ENCODE assay signal across 9 cellular contexts in genomic region chr20:38031957-38032356, GRCh38. TPM values are rescaled to one million over a fixed set of nuclear protein-coding genes. Genes with fewer than 3 reads are reported as not detected.
DNase-seq lines count a peak whose midpoint lies in the region; ATAC-seq and TF ChIP-seq lines count a peak whose summit lies in the region.
"Had no signal": no experiment of that assay in that cellular context is flagged by ENCODE, and none has a peak within 500 bp of the region (broad histone marks: within the 10 kb centered on the region; RNA-seq: fewer than 3 reads in every experiment).

No MANE protein-coding gene starts in this region.

- no peaks in the 10 kb centered on the region for H3K36me3 ChIP-seq in CD8-positive, alpha-beta T cell (ENCODE audit: insufficient read depth, low read length)
- H3K36me3 ChIP-seq in HUES6 (ENCODE audit: control insufficient read depth, insufficient read depth, low read length) (peaks cover 20% of the 10 kb centered on the region), ovary (no peaks in the 10 kb centered on the region)
- peaks cover 0 to 7% (median 0%) of the 10 kb centered on the region in 3 experiments for H3K36me3 ChIP-seq in naive thymus-derived CD4-positive, alpha-beta T cell (ENCODE audit: control insufficient read depth in 2 of 3, insufficient read depth in 3 of 3, low read length in 3 of 3)

- no peaks in the 10 kb centered on the region for H3K27me3 ChIP-seq in CD8-positive, alpha-beta T cell (ENCODE audit: insufficient read depth, low read length)
- H3K27me3 ChIP-seq in HUES6 (ENCODE audit: control insufficient read depth, insufficient read depth, low read length) (no peaks in the 10 kb centered on the region), ovary (no peaks in the 10 kb centered on the region)
- H3K27me3 ChIP-seq in naive thymus-derived CD4-positive, alpha-beta T cell (ENCODE audit: control insufficient read depth in 2 of 2, insufficient read depth in 2 of 2, low read length in 2 of 2) = no peaks in the 10 kb centered on the region

- no peaks in the 10 kb centered on the region for H3K27me3 Mint-ChIP-seq in CD8-positive, alpha-beta T cell (ENCODE audit: low read depth)
- no peaks in the 10 kb centered on the region for H3K27me3 Mint-ChIP-seq in activated naive CD8-positive, alpha-beta T cell treated with anti-CD3 and anti-CD28 coated beads, Interleukin-2, amount 10 ng/mL, durations not matched to agents 7 days and 5 days
- H3K27me3 Mint-ChIP-seq in naive thymus-derived CD4-positive, alpha-beta T cell = peaks cover 0 to 4% (median 0%) of the 10 kb centered on the region in 5 donors

- H3K4me3 Mint-ChIP-seq in CD8-positive, alpha-beta T cell = peak overlapping the region; percentile 98
- H3K4me3 Mint-ChIP-seq in activated naive CD8-positive, alpha-beta T cell treated with anti-CD3 and anti-CD28 coated beads, Interleukin-2, amount 10 ng/mL, durations not matched to agents 7 days and 5 days = peak overlapping the region; percentile 98
- H3K4me3 Mint-ChIP-seq in naive thymus-derived CD4-positive, alpha-beta T cell = peak overlapping the region; percentile 92 to 99 (median 96)

- CTCF ChIA-PET in CD8-positive, alpha-beta T cell (lab: Charles Lee) = no interaction called here
- CTCF ChIA-PET in naive thymus-derived CD4-positive, alpha-beta T cell (lab: Charles Lee) = interaction anchor here (0.6 kb wide), 1 partner anchor 705 kb away, joined by 4 read pairs; no protein-coding TSS in a partner anchor

- intact Hi-C loops in CD8-positive, alpha-beta T cell (cut with DNase I, micrococcal nuclease) = loop anchor here (5.0 to 10.0 kb wide), 6 partner anchors 340 to 935 kb away; partner anchors contain the start of genes CTNNBL1 (in 1 of the 2), DHX35 (in 1 of the 2), PPP1R16B (in 1 of the 2) and RALGAPB (in 1 of the 2)
- intact Hi-C loops in naive thymus-derived CD4-positive, alpha-beta T cell (cut with micrococcal nuclease) = loop anchor here (5.0 kb wide), 2 partner anchors 340 to 415 kb away; partner anchors contain the start of gene CTNNBL1 (in 1 of the 2)
- intact Hi-C loops in ovary (cut with DNase I) (no loop called here), left colon (cut with DNase I, micrococcal nuclease) (no loop called here)

- WGBS in ovary, 3 donors = 83 to 91% (median 88%) methylated on average over 3 of the region's 3 CpGs

- H3K9ac ChIP-seq in HUES6 (ENCODE audit: low read length) = no peak overlapping the region

- peak overlapping the region; percentile 94 for H3K4me3 ChIP-seq in CD8-positive, alpha-beta T cell (ENCODE audit: low read depth, low read length)
- peak overlapping the region; percentile 88 for H3K4me3 ChIP-seq in HUES6 (ENCODE audit: low read depth, low read length)
- no peak overlapping the region for H3K4me3 ChIP-seq in naive thymus-derived CD4-positive, alpha-beta T cell (ENCODE audit: low read length)
- H3K4me3 ChIP-seq in ovary = no peak overlapping the region

- H3K36me3 Mint-ChIP-seq in CD8-positive, alpha-beta T cell = peaks cover 30% of the 10 kb centered on the region
- H3K36me3 Mint-ChIP-seq in activated naive CD8-positive, alpha-beta T cell treated with anti-CD3 and anti-CD28 coated beads, Interleukin-2, amount 10 ng/mL, durations not matched to agents 7 days and 5 days = peaks cover 26% of the 10 kb centered on the region
- H3K36me3 Mint-ChIP-seq in naive thymus-derived CD4-positive, alpha-beta T cell = peaks cover 0 to 24% (median 4%) of the 10 kb centered on the region in 5 donors

- no peak for DNase-seq in CD8-positive, alpha-beta T cell
- DNase-seq in activated naive CD8-positive, alpha-beta T cell treated with anti-CD3 and anti-CD28 coated beads, Interleukin-2, amount 10 ng/mL, durations not matched to agents 7 days and 5 days = no peak
- no peak for DNase-seq in naive thymus-derived CD4-positive, alpha-beta T cell
- DNase-seq in ovary = no peak
- DNase-seq in left colon = no peak
- no peak for DNase-seq in NCI-H1092 treated with DMSO at 0.1 percent for 48 hours (lab: John Stamatoyannopoulos, UW)
- DNase-seq: activated CD4-positive, CD25-positive, alpha-beta regulatory T cell treated with anti-CD3 and anti-CD28 coated beads, Interleukin-2, amount 50 U/mL, for 72 hours had no signal

- no peak for ATAC-seq in CD8-positive, alpha-beta T cell
- no peak for ATAC-seq in activated naive CD8-positive, alpha-beta T cell treated with anti-CD3 and anti-CD28 coated beads, Interleukin-2, amount 10 ng/mL, durations not matched to agents 7 days and 5 days (ENCODE audit: low read depth)
- no peak for ATAC-seq in naive thymus-derived CD4-positive, alpha-beta T cell
- ATAC-seq in HG02884 (IDR thresholded peaks at IDR 0.05; ENCODE audit: unreplicated experiment) (no peak), left colon (no peak)

- no peaks in the 10 kb centered on the region for H3K9me3 Mint-ChIP-seq in CD8-positive, alpha-beta T cell
- H3K9me3 Mint-ChIP-seq in activated naive CD8-positive, alpha-beta T cell treated with anti-CD3 and anti-CD28 coated beads, Interleukin-2, amount 10 ng/mL, durations not matched to agents 7 days and 5 days = peaks cover 2% of the 10 kb centered on the region
- H3K9me3 Mint-ChIP-seq in naive thymus-derived CD4-positive, alpha-beta T cell = no peaks in the 10 kb centered on the region

- H3K4me1 ChIP-seq in CD8-positive, alpha-beta T cell (ENCODE audit: insufficient read depth, low read length) = peaks cover 43% of the 10 kb centered on the region
- H3K4me1 ChIP-seq in HUES6 (ENCODE audit: control insufficient read depth, insufficient read depth, low read length) = peaks cover 24% of the 10 kb centered on the region
- peaks cover 33 to 35% of the 10 kb centered on the region in 2 donors for H3K4me1 ChIP-seq in naive thymus-derived CD4-positive, alpha-beta T cell (ENCODE audit: control insufficient read depth in 2 of 2, insufficient read depth in 2 of 2, low read length in 2 of 2)
- H3K4me1 ChIP-seq in ovary (ENCODE audit: insufficient read depth) = peaks cover 15% of the 10 kb centered on the region

- no peak for TF ChIP-seq CTCF in CD8-positive, alpha-beta T cell (IDR thresholded peaks at IDR 0.05)
- no peak for TF ChIP-seq CTCF in ovary (IDR thresholded peaks at IDR 0.05)

- POLR2A ChIA-PET in CD8-positive, alpha-beta T cell (lab: Charles Lee) = no interaction called here
- POLR2A ChIA-PET in activated naive CD8-positive, alpha-beta T cell treated with anti-CD3 and anti-CD28 coated beads, Interleukin-2, amount 10 ng/mL, durations not matched to agents 7 days and 5 days (lab: Charles Lee) = interaction anchor here (0.6 kb wide), 1 partner anchor 235 kb away, joined by 4 read pairs; no protein-coding TSS in a partner anchor
- POLR2A ChIA-PET in naive thymus-derived CD4-positive, alpha-beta T cell (lab: Charles Lee) = interaction anchor here (0.6 kb wide), 1 partner anchor 40 kb away, joined by 3 read pairs; no protein-coding TSS in a partner anchor

- no peaks in the 10 kb centered on the region for H3K9me3 ChIP-seq in CD8-positive, alpha-beta T cell (ENCODE audit: low read length)
- no peaks in the 10 kb centered on the region for H3K9me3 ChIP-seq in HUES6 (ENCODE audit: control insufficient read depth, insufficient read depth, low read depth, low read length)
- no peaks in the 10 kb centered on the region for H3K9me3 ChIP-seq in naive thymus-derived CD4-positive, alpha-beta T cell (ENCODE audit: control insufficient read depth in 2 of 3, low read length in 3 of 3)
- H3K9me3 ChIP-seq in ovary = no peaks in the 10 kb centered on the region

- H3K27ac ChIP-seq in CD8-positive, alpha-beta T cell (ENCODE audit: low read depth, low read length) = no peak overlapping the region
- H3K27ac ChIP-seq in HUES6 (ENCODE audit: low read depth, low read length) (no peak overlapping the region), ovary (no peak overlapping the region)
- no peak overlapping the region for H3K27ac ChIP-seq in naive thymus-derived CD4-positive, alpha-beta T cell (ENCODE audit: low read depth, low read length)

- peak overlapping the region; percentile 98 for H3K27ac Mint-ChIP-seq in CD8-positive, alpha-beta T cell
- peak overlapping the region; percentile 99 for H3K27ac Mint-ChIP-seq in activated naive CD8-positive, alpha-beta T cell treated with anti-CD3 and anti-CD28 coated beads, Interleukin-2, amount 10 ng/mL, durations not matched to agents 7 days and 5 days
- peak overlapping the region; percentile 23 to 100 (median 96) for H3K27ac Mint-ChIP-seq in naive thymus-derived CD4-positive, alpha-beta T cell

- TF ChIP-seq POLR2A in ovary (IDR thresholded peaks at IDR 0.05) = no peak

- no peak for TF ChIP-seq EP300 in ovary (IDR thresholded peaks at IDR 0.05)

- H3K4me1 Mint-ChIP-seq in CD8-positive, alpha-beta T cell (ENCODE audit: low read depth) = peaks cover 68% of the 10 kb centered on the region
- peaks cover 44% of the 10 kb centered on the region for H3K4me1 Mint-ChIP-seq in activated naive CD8-positive, alpha-beta T cell treated with anti-CD3 and anti-CD28 coated beads, Interleukin-2, amount 10 ng/mL, durations not matched to agents 7 days and 5 days
- H3K4me1 Mint-ChIP-seq in naive thymus-derived CD4-positive, alpha-beta T cell = peaks cover 51 to 85% (median 71%) of the 10 kb centered on the region in 7 donors

RNA-seq across cellular contexts. Expression of gene TTI1, which starts 1.3 kb away (rescaled TPM):
- 10 to 100 TPM; 12.6 to 15.7 TPM for total RNA-seq in CD8-positive, alpha-beta T cell
- total RNA-seq in activated naive CD8-positive, alpha-beta T cell treated with anti-CD3 and anti-CD28 coated beads, Interleukin-2, amount 10 ng/mL, durations not matched to agents 7 days and 5 days = 10 to 100 TPM; 28.2 TPM
- total RNA-seq in naive thymus-derived CD4-positive, alpha-beta T cell = 10 to 100 TPM; 15.9 to 29.8 (median 25.3) TPM
- 10 to 100 TPM; 15.0 to 25.0 TPM for polyA plus RNA-seq in naive thymus-derived CD4-positive, alpha-beta T cell
- total RNA-seq in ovary = 10 to 100 TPM; 10.7 to 19.7 (median 16.3) TPM
- polyA plus RNA-seq in ovary = 10 to 100 TPM in 1 of 2 donors, 1 to 10 TPM in 1; 9.3 to 18.8 TPM
- 10 to 100 TPM in 1 of 2 donors, 1 to 10 TPM in 1; 9.6 to 13.6 TPM for total RNA-seq in left colon

RNA-seq across cellular contexts. Expression of gene RPRD1B, which starts 1.6 kb away (rescaled TPM):
- total RNA-seq in CD8-positive, alpha-beta T cell = 10 to 100 TPM; 73.3 to 79.4 TPM
- 10 to 100 TPM; 39.2 to 41.0 TPM for total RNA-seq in activated naive CD8-positive, alpha-beta T cell treated with anti-CD3 and anti-CD28 coated beads, Interleukin-2, amount 10 ng/mL, durations not matched to agents 7 days and 5 days
- total RNA-seq in naive thymus-derived CD4-positive, alpha-beta T cell = 10 to 100 TPM; 43.5 to 49.1 (median 45.5) TPM
- polyA plus RNA-seq in naive thymus-derived CD4-positive, alpha-beta T cell = 1 to 10 TPM; 3.4 to 9.4 TPM
- total RNA-seq in ovary (10 to 100 TPM; 21.8 to 45.3 (median 33.4) TPM), left colon (10 to 100 TPM; 30.8 to 34.9 TPM)
- polyA plus RNA-seq in ovary = 10 to 100 TPM; 12.1 to 36.3 TPM

Comparison
In these comparisons a context has a peak if more than half of its experiments do, and no peak if none do; other contexts are left out.
1. H3K4me3 ChIP-seq: peak in CD8-positive, alpha-beta T cell (single experiment) and HUES6 (single experiment); none in naive thymus-derived CD4-positive, alpha-beta T cell (single experiment) and ovary (single experiment).
2. intact Hi-C loops: an anchor here in CD8-positive, alpha-beta T cell (5.0 to 10.0 kb wide) and naive thymus-derived CD4-positive, alpha-beta T cell (5.0 kb wide); none called in ovary and left colon.
3. Peak in every context shown above with its lines, with median percentiles within 50 percentile points of each other: H3K27ac Mint-ChIP-seq and H3K4me3 Mint-ChIP-seq.